Comparison of ENCODE assay signal across 29 cellular contexts in genomic region chr17:10314332-10314731, GRCh38. TPM values are rescaled to one million over a fixed set of nuclear protein-coding genes. Genes with fewer than 3 reads are reported as not detected.
"Had no signal": no experiment of that assay in that cellular context is flagged by ENCODE, and none has a peak within 500 bp of the region (broad histone marks: within the 10 kb centered on the region; RNA-seq: fewer than 3 reads in every experiment).

No MANE protein-coding gene starts in this region.

- H3K36me3 Mint-ChIP-seq: naive thymus-derived CD4-positive, alpha-beta T cell had no signal

- H3K9ac ChIP-seq: parathyroid adenoma had no signal

- H3K36me3 ChIP-seq: heart left ventricle, prostate gland, right lobe of liver, spleen, stomach, thoracic aorta, transverse colon had no signal

- H3K27me3 ChIP-seq: right lobe of liver, transverse colon had no signal

- ATAC-seq: esophagus mucosa; heart left ventricle; left lobe of liver; naive thymus-derived CD4-positive, alpha-beta T cell; right lobe of liver had no signal

- H3K4me3 ChIP-seq: heart left ventricle, prostate gland, right lobe of liver, spleen, stomach, thoracic aorta, transverse colon had no signal

- H3K27ac ChIP-seq: heart left ventricle, parathyroid adenoma, prostate gland, right lobe of liver, spleen, stomach, thoracic aorta, transverse colon had no signal

- H2AFZ ChIP-seq: parathyroid adenoma had no signal

- H3K79me2 ChIP-seq: parathyroid adenoma had no signal

- DNase-seq: effector memory CD4-positive, alpha-beta T cell; heart left ventricle; hippocampal formation; islet precursor cell; mammary epithelial cell; naive thymus-derived CD4-positive, alpha-beta T cell; nephron progenitor cell; retina; right lobe of liver; spleen; stimulated activated CD4-positive, alpha-beta T cell treated with anti-CD3 and anti-CD28 coated beads, Interleukin-2, amount 100 ng/mL, for 24 hours; stimulated activated CD4-positive, alpha-beta T cell treated with anti-CD3 and anti-CD28 coated beads, Interleukin-4, amount 100 ng/mL, for 4 hours; stimulated activated naive CD4-positive, alpha-beta T cell; stomach; substantia nigra; transverse colon had no signal

- H3K4me3 Mint-ChIP-seq: naive thymus-derived CD4-positive, alpha-beta T cell; nephron progenitor cell had no signal

- FAIRE-seq: endometrium, frontal cortex had no signal

- H3K4me1 ChIP-seq: parathyroid adenoma, prostate gland, right lobe of liver had no signal

- H3K9me3 ChIP-seq: heart left ventricle, prostate gland, right lobe of liver, spleen, stomach, thoracic aorta, transverse colon had no signal

- H3K27ac Mint-ChIP-seq: naive thymus-derived CD4-positive, alpha-beta T cell; nephron progenitor cell had no signal

RNA-seq across cellular contexts. Expression of gene MYH13, which starts 58.5 kb away (rescaled TPM):
- total RNA-seq: fibroblast of lung; frontal cortex; glomerular endothelial cell; heart left ventricle; left lobe of liver; lower leg skin; mammary epithelial cell; mesenteric fat pad; mononuclear cell; naive thymus-derived CD4-positive, alpha-beta T cell; omental fat pad; right lobe of liver; thoracic aorta had no signal
- polyA plus RNA-seq: fibroblast of lung; mammary epithelial cell; naive thymus-derived CD4-positive, alpha-beta T cell had no signal
